In the genomic region with DNA sequence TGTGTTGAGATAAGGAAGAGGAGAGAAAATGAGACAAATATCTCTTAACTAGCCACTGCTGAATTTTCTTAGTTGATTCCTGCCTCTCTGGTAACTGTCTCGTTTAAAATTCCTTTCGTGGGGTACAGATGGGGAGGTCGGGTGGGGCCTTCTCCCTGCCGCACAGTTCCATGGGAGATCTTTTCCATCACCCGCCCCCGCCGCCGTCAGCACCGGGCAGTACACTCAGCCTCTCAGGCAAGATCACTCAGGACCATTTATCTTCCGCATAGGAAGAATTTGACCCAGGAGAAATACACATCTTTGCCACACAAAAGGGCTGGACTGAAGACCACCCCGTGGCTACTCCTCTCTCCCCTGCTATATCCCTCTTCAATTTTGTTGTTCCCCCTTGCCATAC, we compare ENCODE assay signal across 20 cellular contexts. TPM values are rescaled to one million over a fixed set of nuclear protein-coding genes. Genes with fewer than 3 reads are reported as not detected.
DNase-seq lines count a peak whose midpoint lies in the region; ATAC-seq and TF ChIP-seq lines count a peak whose summit lies in the region.
"Had no signal": no experiment of that assay in that cellular context is flagged by ENCODE, and none has a peak within 500 bp of the region (broad histone marks: within the 10 kb centered on the region; RNA-seq: fewer than 3 reads in every experiment).

No MANE protein-coding gene starts in this region.

- no CpG with 5 or more reads among the region's 11 CpGs for WGBS in trophoblast cell (ENCODE audit: extremely low coverage, insufficient coverage, insufficient read length)

- H3K27me3 ChIP-seq in Caco-2 (replicated peaks; ENCODE audit: control insufficient read depth, insufficient read depth, low read length) (no peaks in the 10 kb centered on the region), trophoblast cell (ENCODE audit: insufficient read depth, low read length) (no peaks in the 10 kb centered on the region)
- H3K27me3 ChIP-seq: BLaER1 treated with 17β-estradiol and CSF1 and Interleukin-3, amounts not matched to agents 10 nM and 100 nM; ovary; thyroid gland had no signal

- peak overlapping the region; percentile 97 for H3K4me3 Mint-ChIP-seq in T-helper 1 cell treated with Interleukin-12 subunit alpha and Interleukin-12 subunit beta and Interleukin-4 antibody, amounts not matched to agents 30 μg/mL and 1 μg/mL, for 36 hours
- H3K4me3 Mint-ChIP-seq in Caco-2 (ENCODE audit: unreplicated experiment), result peak overlapping the region; percentile 81
- H3K4me3 Mint-ChIP-seq in natural killer cell, result peak overlapping the region; percentile 97

- BruUV-seq in Caco-2 (replicated peaks; lab: Mats Ljungman, UMichigan), result no TSS peak

- H3K18ac ChIP-seq in trophoblast cell (ENCODE audit: low read length), result no peak overlapping the region

- no peak overlapping the region for H3K14ac ChIP-seq in trophoblast cell (ENCODE audit: low read length)

- no peak overlapping the region for H4K8ac ChIP-seq in trophoblast cell (ENCODE audit: low read depth, low read length)

- no peak overlapping the region for H3K27ac ChIP-seq in trophoblast cell (ENCODE audit: low read depth, low read length)
- H3K27ac ChIP-seq: ovary, thyroid gland had no signal

- H3K36me3 ChIP-seq in Caco-2 (ENCODE audit: control insufficient read depth, insufficient read depth, low read length) (no peaks in the 10 kb centered on the region), trophoblast cell (ENCODE audit: control insufficient read depth in 1 of 2, insufficient read depth in 2 of 2, low read length in 2 of 2) (no peaks in the 10 kb centered on the region)
- H3K36me3 ChIP-seq: ovary, thyroid gland had no signal

- no peak overlapping the region for H2AK5ac ChIP-seq in trophoblast cell (ENCODE audit: low read length)

- no peak overlapping the region for H2BK12ac ChIP-seq in trophoblast cell (ENCODE audit: low read length)

- H3K23ac ChIP-seq in trophoblast cell (ENCODE audit: low read length), result no peak overlapping the region

- H2AFZ ChIP-seq in trophoblast cell (ENCODE audit: insufficient read depth, low read length, poor library complexity), result no peak overlapping the region

- H3K4me1 ChIP-seq in Caco-2, result no peaks in the 10 kb centered on the region
- peaks cover 2 to 3% of the 10 kb centered on the region in 2 experiments for H3K4me1 ChIP-seq in trophoblast cell (ENCODE audit: control insufficient read depth in 1 of 2, insufficient read depth in 2 of 2, low read length in 2 of 2)

- H2BK5ac ChIP-seq in trophoblast cell (ENCODE audit: low read depth, low read length, poor library complexity), result no peak overlapping the region

- no peaks in the 10 kb centered on the region for H3K9me3 Mint-ChIP-seq in T-helper 1 cell treated with Interleukin-12 subunit alpha and Interleukin-12 subunit beta and Interleukin-4 antibody, amounts not matched to agents 30 μg/mL and 1 μg/mL, for 36 hours
- H3K9me3 Mint-ChIP-seq in Caco-2 (ENCODE audit: unreplicated experiment) (no peaks in the 10 kb centered on the region), natural killer cell (no peaks in the 10 kb centered on the region)
- H3K9me3 Mint-ChIP-seq in activated naive CD4-positive, alpha-beta T cell treated with anti-CD3 and anti-CD28 coated beads, Interleukin-2, amount 50 U/mL, for 72 hours, result no peaks in the 10 kb centered on the region
- H3K9me3 Mint-ChIP-seq: activated naive CD8-positive, alpha-beta T cell treated with anti-CD3 and anti-CD28 coated beads, Interleukin-2, amount 10 ng/mL, durations not matched to agents 7 days and 5 days had no signal

- H4K12ac ChIP-seq in trophoblast cell (ENCODE audit: low read depth, low read length), result no peak overlapping the region

- H3K27ac Mint-ChIP-seq in T-helper 1 cell treated with Interleukin-12 subunit alpha and Interleukin-12 subunit beta and Interleukin-4 antibody, amounts not matched to agents 30 μg/mL and 1 μg/mL, for 36 hours, result peak overlapping the region; percentile 3
- H3K27ac Mint-ChIP-seq in Caco-2 (ENCODE audit: unreplicated experiment) (no peak overlapping the region), natural killer cell (peak overlapping the region; percentile 35 to 99)
- H3K27ac Mint-ChIP-seq in activated naive CD4-positive, alpha-beta T cell treated with anti-CD3 and anti-CD28 coated beads, Interleukin-2, amount 50 U/mL, for 72 hours, result peak overlapping the region; percentile 4 to 98

- peaks cover 11% of the 10 kb centered on the region for H3K36me3 Mint-ChIP-seq in T-helper 1 cell treated with Interleukin-12 subunit alpha and Interleukin-12 subunit beta and Interleukin-4 antibody, amounts not matched to agents 30 μg/mL and 1 μg/mL, for 36 hours (ENCODE audit: low read depth)
- H3K36me3 Mint-ChIP-seq in Caco-2 (ENCODE audit: insufficient read depth, unreplicated experiment), result peaks cover 24% of the 10 kb centered on the region
- H3K36me3 Mint-ChIP-seq in activated naive CD4-positive, alpha-beta T cell treated with anti-CD3 and anti-CD28 coated beads, Interleukin-2, amount 50 U/mL, for 72 hours, result peaks cover 9 to 19% of the 10 kb centered on the region in 2 donors
- no peaks in the 10 kb centered on the region for H3K36me3 Mint-ChIP-seq in natural killer cell

- intact Hi-C loops in Caco-2 (cut with micrococcal nuclease; ENCODE audit: unreplicated experiment) (no loop called here), natural killer cell (cut with micrococcal nuclease) (loop anchor here (5.0 kb wide), 1 partner anchor 193 kb away; no protein-coding TSS in a partner anchor)

- H3K4me2 ChIP-seq in trophoblast cell (ENCODE audit: low read length), result no peak overlapping the region

- H3K4me3 ChIP-seq in Caco-2 (ENCODE audit: low read depth, low read length) (no peak overlapping the region), trophoblast cell (ENCODE audit: low read depth, low read length) (no peak overlapping the region)
- H3K4me3 ChIP-seq: ovary, thyroid gland had no signal

- H3K4me1 Mint-ChIP-seq in T-helper 1 cell treated with Interleukin-12 subunit alpha and Interleukin-12 subunit beta and Interleukin-4 antibody, amounts not matched to agents 30 μg/mL and 1 μg/mL, for 36 hours (ENCODE audit: low read depth), result peaks cover 15% of the 10 kb centered on the region
- H3K4me1 Mint-ChIP-seq in Caco-2 (ENCODE audit: low read depth, unreplicated experiment), result no peaks in the 10 kb centered on the region
- peaks cover 17 to 39% of the 10 kb centered on the region in 2 donors for H3K4me1 Mint-ChIP-seq in natural killer cell

- POLR2A ChIA-PET in Caco-2 (lab: Charles Lee), result no interaction called here

- no peak overlapping the region for H3K9ac ChIP-seq in trophoblast cell (ENCODE audit: low read length)

- CTCF ChIA-PET in Caco-2 (lab: Charles Lee), result no interaction called here

- peaks cover 9% of the 10 kb centered on the region for H3K27me3 Mint-ChIP-seq in T-helper 1 cell treated with Interleukin-12 subunit alpha and Interleukin-12 subunit beta and Interleukin-4 antibody, amounts not matched to agents 30 μg/mL and 1 μg/mL, for 36 hours (ENCODE audit: low read depth)
- H3K27me3 Mint-ChIP-seq in Caco-2 (ENCODE audit: insufficient read depth, unreplicated experiment), result no peaks in the 10 kb centered on the region
- no peaks in the 10 kb centered on the region for H3K27me3 Mint-ChIP-seq in natural killer cell (ENCODE audit: low read depth in 2 of 2)

- TF ChIP-seq CTCF in Caco-2 (IDR thresholded peaks at IDR 0.05; ENCODE audit: insufficient read depth in 1 of 2, low read depth in 1 of 2, low read length in 1 of 2, severe bottlenecking in 1 of 2, unreplicated experiment in 1 of 2) (no peak), natural killer cell (IDR thresholded peaks at IDR 0.05) (no peak)

- no peak for DNase-seq in T-helper 1 cell
- DNase-seq in Caco-2, result no peak
- DNase-seq in activated naive CD4-positive, alpha-beta T cell treated with anti-CD3 and anti-CD28 coated beads, Interleukin-2, amount 50 U/mL, for 72 hours (ENCODE audit: low spot score in 2 of 2), result no peak
- DNase-seq in natural killer cell, result no peak
- no peak for DNase-seq in trophoblast cell
- DNase-seq in NCI-H748 (lab: John Stamatoyannopoulos, UW; ENCODE audit: unreplicated experiment), result no peak
- DNase-seq: activated CD8-positive, alpha-beta memory T cell treated with anti-CD3 and anti-CD28 coated beads for 24 hours; activated naive CD8-positive, alpha-beta T cell treated with anti-CD3 and anti-CD28 coated beads, Interleukin-2, amount 10 ng/mL, durations not matched to agents 7 days and 5 days; DMS79; effector CD8-positive, alpha-beta T cell; midbrain; NCI-H2107; NCI-H524 treated with DMSO at 0.1 percent for 48 hours; ovary; PC-3; stimulated activated CD4-positive, alpha-beta T cell treated with anti-CD3 and anti-CD28 coated beads, Interleukin-2, amount 100 ng/mL, for 48 hours; thyroid gland had no signal

- H3K9me3 ChIP-seq in Caco-2 (no peaks in the 10 kb centered on the region), trophoblast cell (ENCODE audit: insufficient read depth, low read depth, low read length) (no peaks in the 10 kb centered on the region)
- H3K9me3 ChIP-seq: BLaER1 treated with 17β-estradiol and CSF1 and Interleukin-3, amounts not matched to agents 10 nM and 100 nM; ovary; thyroid gland had no signal

- H3K79me2 ChIP-seq in trophoblast cell (ENCODE audit: control insufficient read depth, insufficient read depth, low read length, poor library complexity), result peaks cover 7% of the 10 kb centered on the region

- H3K79me1 ChIP-seq in trophoblast cell (ENCODE audit: low read length), result peaks cover 11% of the 10 kb centered on the region

- H2BK120ac ChIP-seq in trophoblast cell (ENCODE audit: insufficient read depth, low read length, poor library complexity), result no peak overlapping the region

- no peak for ATAC-seq in activated naive CD4-positive, alpha-beta T cell treated with anti-CD3 and anti-CD28 coated beads, Interleukin-2, amount 50 U/mL, for 72 hours
- ATAC-seq in natural killer cell (no peak), HG02885 (IDR thresholded peaks at IDR 0.05; ENCODE audit: poor library complexity, unreplicated experiment) (no peak)
- ATAC-seq: PC-3 had no signal

- no peak overlapping the region for H3K4ac ChIP-seq in trophoblast cell (ENCODE audit: low read depth, low read length)

- H4K91ac ChIP-seq in trophoblast cell (ENCODE audit: low read depth, low read length), result no peak overlapping the region

RNA-seq across cellular contexts. Expression of a gene that starts 2.3 kb away (rescaled TPM):
- total RNA-seq in Caco-2 (2022), result 37.9 and 40.5 TPM in 2 replicates
- total RNA-seq in activated naive CD4-positive, alpha-beta T cell treated with anti-CD3 and anti-CD28 coated beads, Interleukin-2, amount 50 U/mL, for 72 hours, result 10 to 100 TPM; 68.9 to 69.0 TPM
- total RNA-seq in natural killer cell, result 10 to 100 TPM; 71.1 to 84.7 (median 72.2) TPM
- polyA plus RNA-seq in trophoblast cell (2013), result 25.5 and 26.0 TPM in 2 replicates
